18 cellular contexts compared by ENCODE assay signal in the genomic region with DNA sequence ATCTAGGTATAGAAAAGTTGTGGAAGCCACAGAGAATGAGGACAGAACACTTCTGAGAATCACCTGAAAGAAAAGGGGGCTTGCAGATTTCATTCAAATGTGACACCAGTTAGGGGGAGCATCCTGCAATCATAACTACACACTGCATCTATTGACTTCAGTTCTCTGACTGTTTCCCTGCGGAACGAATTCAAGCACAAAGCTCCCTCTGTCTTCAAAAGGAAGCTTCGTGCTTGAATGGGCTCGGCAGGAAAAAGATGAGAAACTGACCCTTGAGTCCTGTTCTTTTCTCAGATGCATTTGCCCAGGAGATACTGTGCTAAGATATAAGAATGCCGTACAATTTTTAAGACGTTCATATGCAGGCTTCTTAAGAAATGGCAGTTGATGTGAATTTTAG.
DNase-seq lines count a peak whose midpoint lies in the region; ATAC-seq and TF ChIP-seq lines count a peak whose summit lies in the region.
"Had no signal": no experiment of that assay in that cellular context is flagged by ENCODE, and none has a peak within 500 bp of the region (broad histone marks: within the 10 kb centered on the region; RNA-seq: fewer than 3 reads in every experiment).

No MANE protein-coding gene starts in this region.

- H4K8ac ChIP-seq in mesendoderm (ENCODE audit: low read depth, low read length) = no peak overlapping the region

- TF ChIP-seq CTCF in endothelial cell (IDR thresholded peaks at IDR 0.05; ENCODE audit: unreplicated experiment) (no peak), smooth muscle cell (IDR thresholded peaks at IDR 0.05; ENCODE audit: borderline replicate concordance, insufficient read depth, poor library complexity, severe bottlenecking) (no peak)

- H3K9ac ChIP-seq in mesendoderm (ENCODE audit: low read length) (no peak overlapping the region), smooth muscle cell (ENCODE audit: low read depth) (no peak overlapping the region)

- H3K27me3 Mint-ChIP-seq in endothelial cell (ENCODE audit: unreplicated experiment) = peaks cover 1% of the 10 kb centered on the region
- no peaks in the 10 kb centered on the region for H3K27me3 Mint-ChIP-seq in T-helper 2 cell treated with Interferon-gamma antibody and Interleukin-4, amounts not matched to agents 5 μg/mL and 100 μg/mL, for 36 hours (ENCODE audit: low read depth)

- H3K4me1 ChIP-seq in mesendoderm (ENCODE audit: control insufficient read depth, low read depth, low read length) (no peaks in the 10 kb centered on the region), smooth muscle cell (ENCODE audit: low read depth) (peaks cover 3% of the 10 kb centered on the region)
- H3K4me1 ChIP-seq: HAP-1 had no signal

- H3K27ac ChIP-seq in mesendoderm (ENCODE audit: low read depth, low read length) = no peak overlapping the region
- H3K27ac ChIP-seq in smooth muscle cell (ENCODE audit: low read depth) = no peak overlapping the region
- H3K27ac ChIP-seq: RWPE1 had no signal

- no peak overlapping the region for H4K5ac ChIP-seq in mesendoderm (ENCODE audit: low read length)

- H3K36me3 Mint-ChIP-seq in endothelial cell (ENCODE audit: low read depth, unreplicated experiment) = no peaks in the 10 kb centered on the region
- H3K36me3 Mint-ChIP-seq in T-helper 2 cell treated with Interferon-gamma antibody and Interleukin-4, amounts not matched to agents 5 μg/mL and 100 μg/mL, for 36 hours (ENCODE audit: low read depth) = no peaks in the 10 kb centered on the region

- in situ Hi-C loops in SK-MEL-5 (cut with HindIII; ENCODE audit: low pct_unique_long_range_greater_than_20kb, low sequenced_read_pairs) = no loop called here

- no peaks in the 10 kb centered on the region for H3K79me1 ChIP-seq in mesendoderm (ENCODE audit: low read length)

- no peak overlapping the region for H3K4me2 ChIP-seq in mesendoderm (ENCODE audit: low read length)
- H3K4me2 ChIP-seq in smooth muscle cell = no peak overlapping the region

- no CpG with 5 or more reads among the region's 6 CpGs for WGBS in mesendoderm (ENCODE audit: extremely low coverage, insufficient coverage, low lambda C conversion rate)
- WGBS in smooth muscle cell (ENCODE audit: low lambda C conversion rate) = 62% methylated on average over 6 of the region's 6 CpGs

- ATAC-seq in GM18870 (IDR thresholded peaks at IDR 0.05; ENCODE audit: unreplicated experiment) (no peak), GM18867 (IDR thresholded peaks at IDR 0.05; ENCODE audit: unreplicated experiment) (no peak)

- no peaks in the 10 kb centered on the region for H3K27me3 ChIP-seq in mesendoderm (ENCODE audit: insufficient read depth, low read length, poor library complexity)
- no peaks in the 10 kb centered on the region for H3K27me3 ChIP-seq in smooth muscle cell (ENCODE audit: low read depth)

- no peak overlapping the region for H3K27ac Mint-ChIP-seq in endothelial cell (ENCODE audit: unreplicated experiment)
- no peak overlapping the region for H3K27ac Mint-ChIP-seq in T-helper 2 cell treated with Interferon-gamma antibody and Interleukin-4, amounts not matched to agents 5 μg/mL and 100 μg/mL, for 36 hours

- no peak overlapping the region for H2BK15ac ChIP-seq in mesendoderm (replicated peaks; ENCODE audit: low read depth)

- H3K56ac ChIP-seq in mesendoderm (ENCODE audit: low read length) = no peak overlapping the region

- H3K4me3 Mint-ChIP-seq in endothelial cell (ENCODE audit: unreplicated experiment) = no peak overlapping the region
- no peak overlapping the region for H3K4me3 Mint-ChIP-seq in T-helper 2 cell treated with Interferon-gamma antibody and Interleukin-4, amounts not matched to agents 5 μg/mL and 100 μg/mL, for 36 hours

- H3K4me3 ChIP-seq in mesendoderm (ENCODE audit: low read length) (no peak overlapping the region), smooth muscle cell (no peak overlapping the region)
- H3K4me3 ChIP-seq: HAP-1 had no signal

- no peak overlapping the region for H3K4ac ChIP-seq in mesendoderm (ENCODE audit: low read depth, low read length)

- H2AFZ ChIP-seq in smooth muscle cell (ENCODE audit: low read depth) = peak overlapping the region; percentile 31

- peaks cover 3% of the 10 kb centered on the region for H3K4me1 Mint-ChIP-seq in endothelial cell (ENCODE audit: unreplicated experiment)
- no peaks in the 10 kb centered on the region for H3K4me1 Mint-ChIP-seq in T-helper 2 cell treated with Interferon-gamma antibody and Interleukin-4, amounts not matched to agents 5 μg/mL and 100 μg/mL, for 36 hours (ENCODE audit: low read depth)

- H3K18ac ChIP-seq in mesendoderm (ENCODE audit: low read length) = no peak overlapping the region

- H3K23ac ChIP-seq in mesendoderm (ENCODE audit: low read length) = no peak overlapping the region

- no peak overlapping the region for H2BK5ac ChIP-seq in mesendoderm (ENCODE audit: low read length)

- H3K9me3 ChIP-seq in smooth muscle cell (replicated peaks; ENCODE audit: low read depth) = no peaks in the 10 kb centered on the region
- H3K9me3 ChIP-seq: HAP-1 had no signal

- H3K36me3 ChIP-seq in mesendoderm (ENCODE audit: control insufficient read depth, insufficient read depth, low read length) (no peaks in the 10 kb centered on the region), smooth muscle cell (ENCODE audit: low read depth) (no peaks in the 10 kb centered on the region)
- H3K36me3 ChIP-seq: HAP-1 had no signal

- H3F3A ChIP-seq in smooth muscle cell (ENCODE audit: low read depth) = no peaks in the 10 kb centered on the region

- H2BK120ac ChIP-seq in mesendoderm (ENCODE audit: low read depth, low read length) = no peak overlapping the region

- H2AK5ac ChIP-seq in mesendoderm (ENCODE audit: low read length) = no peak overlapping the region

- H3K79me2 ChIP-seq in mesendoderm (ENCODE audit: control insufficient read depth, insufficient read depth, low read length) (no peaks in the 10 kb centered on the region), smooth muscle cell (ENCODE audit: low read depth) (no peaks in the 10 kb centered on the region)

- no peaks in the 10 kb centered on the region for H3K9me3 Mint-ChIP-seq in endothelial cell (ENCODE audit: unreplicated experiment)
- peaks cover 19% of the 10 kb centered on the region for H3K9me3 Mint-ChIP-seq in T-helper 2 cell treated with Interferon-gamma antibody and Interleukin-4, amounts not matched to agents 5 μg/mL and 100 μg/mL, for 36 hours

- DNase-seq in SK-MEL-5 (ENCODE audit: low read depth, low spot score) (peak; percentile 92), endothelial cell (ENCODE audit: low spot score) (peak; percentile 5), mesendoderm (peak; percentile 3), smooth muscle cell (lab: John Stamatoyannopoulos, UW; ENCODE audit: unreplicated experiment) (no peak), NCI-H446 (lab: John Stamatoyannopoulos, UW) (no peak)
- DNase-seq in T-helper 2 cell treated with Interferon-gamma antibody and Interleukin-4, amounts not matched to agents 5 μg/mL and 100 μg/mL, for 36 hours (ENCODE audit: low spot score) = no peak
- DNase-seq: ACHN; AML-193; EL; NCI-H1092; NCI-H226; NCI-H526; NK-92 treated with Interleukin-12 subunit alpha and Interleukin-12 subunit beta, amount 100 ng/mL, for 24 hours; OCI-M1 had no signal

- no peaks in the 10 kb centered on the region for H4K20me1 ChIP-seq in smooth muscle cell (ENCODE audit: low read depth)

Comparison
In these comparisons a context has a peak if more than half of its experiments do, and no peak if none do; other contexts are left out.
1. DNase-seq: peak in SK-MEL-5 (single experiment), endothelial cell (single experiment) and mesendoderm (single experiment); none in smooth muscle cell (single experiment), NCI-H446 (0 of 2) and T-helper 2 cell treated with Interferon-gamma antibody and Interleukin-4, amounts not matched to agents 5 μg/mL and 100 μg/mL, for 36 hours (single experiment).